8 cellular contexts compared by ENCODE assay signal in genomic region chr3:125052671-125053303, GRCh38. TPM values are rescaled to one million over a fixed set of nuclear protein-coding genes. Genes with fewer than 3 reads are reported as not detected.
DNase-seq lines count a peak whose midpoint lies in the region; ATAC-seq and TF ChIP-seq lines count a peak whose summit lies in the region.

No MANE protein-coding gene starts in this region.

- TF ChIP-seq CTCF in DND-41 (IDR thresholded peaks at IDR 0.05; ENCODE audit: borderline replicate concordance, extremely low read depth, low read length, poor library complexity, severe bottlenecking) (no peak), choroid plexus epithelial cell (conservative IDR thresholded peaks at IDR 0.05; ENCODE audit: low read depth, low read length) (no peak)

- no peaks in the 10 kb centered on the region for H3K79me2 ChIP-seq in DND-41 (ENCODE audit: insufficient read depth, low read length)

- no peak overlapping the region for H3K27ac ChIP-seq in DND-41 (ENCODE audit: low read length)

- H2AFZ ChIP-seq in DND-41 (ENCODE audit: low read depth, low read length) = no peak overlapping the region

- no peak overlapping the region for H3K9ac ChIP-seq in DND-41 (ENCODE audit: low read depth, low read length)

- peaks cover 56% of the 10 kb centered on the region for H3K4me1 ChIP-seq in DND-41 (ENCODE audit: insufficient read depth, low read length)

- peak overlapping the region; percentile 70 to 97 (median 92) for H3K4me3 Mint-ChIP-seq in naive thymus-derived CD8-positive, alpha-beta T cell

- H3K4me1 Mint-ChIP-seq in naive thymus-derived CD8-positive, alpha-beta T cell = peaks cover 50 to 73% (median 70%) of the 10 kb centered on the region in 4 donors

- H3K27me3 Mint-ChIP-seq in naive thymus-derived CD8-positive, alpha-beta T cell = no peaks in the 10 kb centered on the region

- peak overlapping the region; percentile 80 for H3K4me2 ChIP-seq in DND-41 (ENCODE audit: insufficient read depth, low read length)

- H3K9me3 Mint-ChIP-seq in naive thymus-derived CD8-positive, alpha-beta T cell = no peaks in the 10 kb centered on the region

- H3K4me3 ChIP-seq in DND-41 (ENCODE audit: low read depth in 1 of 2, low read length in 2 of 2) (peak overlapping the region in 1 of 2 experiments; percentile 44; a peak in 2 of 4 replicates), choroid plexus epithelial cell (ENCODE audit: low read depth, low read length) (peak overlapping the region; percentile 65)

- H3K27me3 ChIP-seq in DND-41 (ENCODE audit: insufficient read depth, low read length, poor library complexity) = peaks cover 14% of the 10 kb centered on the region

- no peak for DNase-seq in DND-41
- DNase-seq in M059J (ENCODE audit: low read depth) = peak; percentile 97
- peak; percentile 84 for DNase-seq in choroid plexus epithelial cell (ENCODE audit: low read depth)
- DNase-seq in naive thymus-derived CD8-positive, alpha-beta T cell = no peak
- DNase-seq in NOMO-1 (lab: John Stamatoyannopoulos, UW; ENCODE audit: unreplicated experiment in 2 of 2) = no peak
- DNase-seq in MV-4-11 (lab: John Stamatoyannopoulos, UW) = no peak
- no peak for DNase-seq in stimulated activated CD4-positive, alpha-beta T cell treated with anti-CD3 and anti-CD28 coated beads, Interleukin-4, amount 100 ng/mL, for 4 hours

- no peaks in the 10 kb centered on the region for H3K9me3 ChIP-seq in DND-41 (ENCODE audit: insufficient read depth, low read length, severe bottlenecking)

- no peaks in the 10 kb centered on the region for H3K36me3 ChIP-seq in DND-41 (ENCODE audit: insufficient read depth, low read length)

- H3K36me3 Mint-ChIP-seq in naive thymus-derived CD8-positive, alpha-beta T cell = peaks cover 0 to 4% (median 2%) of the 10 kb centered on the region in 3 donors

- POLR2A ChIA-PET in naive thymus-derived CD8-positive, alpha-beta T cell (lab: Charles Lee) = interaction anchor here (0.6 to 1.6 kb wide), 9 partner anchors 16 to 537 kb away, joined by 3 to 5 read pairs (median 4); no protein-coding TSS in a partner anchor

- peaks cover 41% of the 10 kb centered on the region for H4K20me1 ChIP-seq in DND-41 (ENCODE audit: insufficient read depth, low read length)

- H3K27ac Mint-ChIP-seq in naive thymus-derived CD8-positive, alpha-beta T cell = peak overlapping the region; percentile 84 to 97 (median 90)

- ATAC-seq in DND-41 (ENCODE audit: insufficient read depth, low read depth) (no peak), GM21528 (IDR thresholded peaks at IDR 0.05; ENCODE audit: low FRiP score, unreplicated experiment) (no peak)
- ATAC-seq in naive thymus-derived CD8-positive, alpha-beta T cell = no peak

RNA-seq across cellular contexts. Expression of gene HEG1, which starts 3.0 kb away (rescaled TPM):
- total RNA-seq in M059J (2014; rRNA removed; shearing (Covaris generic)) = 59.7 and 139 TPM in 2 replicates
- 10 to 100 TPM in 1 of 2 experiments, 1 to 10 TPM in 1; 9.2 to 10.3 TPM for total RNA-seq in naive thymus-derived CD8-positive, alpha-beta T cell
- 1 to 10 TPM; 1.5 to 2.3 (median 1.6) TPM for polyA plus RNA-seq in naive thymus-derived CD8-positive, alpha-beta T cell

Comparison
In these comparisons a context has a peak if more than half of its experiments do, and no peak if none do; other contexts are left out.
1. DNase-seq: peak in M059J (single experiment) and choroid plexus epithelial cell (single experiment); none in DND-41 (single experiment), naive thymus-derived CD8-positive, alpha-beta T cell (0 of 10), NOMO-1 (0 of 2), MV-4-11 (single experiment) and stimulated activated CD4-positive, alpha-beta T cell treated with anti-CD3 and anti-CD28 coated beads, Interleukin-4, amount 100 ng/mL, for 4 hours (0 of 2).